ENCODE assay signal across 8 cellular contexts in the genomic region with DNA sequence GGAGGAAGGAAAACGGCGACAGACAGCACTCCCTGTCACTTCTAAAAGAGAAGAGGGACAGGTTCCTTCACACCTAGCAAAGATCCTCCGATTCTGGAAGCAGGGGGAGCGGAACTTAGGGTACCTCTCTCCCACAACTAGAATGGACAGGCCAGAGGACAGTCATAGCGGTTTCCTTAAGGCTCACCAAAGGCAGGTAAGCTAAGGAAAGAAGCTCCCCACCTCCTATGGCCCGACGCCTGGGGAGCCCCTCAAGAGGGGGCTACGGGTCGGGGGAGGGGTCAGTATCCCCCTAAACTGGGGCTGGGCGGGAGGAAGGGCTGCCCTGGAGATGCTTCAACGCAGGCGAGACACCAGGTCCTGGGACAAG. TPM values are rescaled to one million over a fixed set of nuclear protein-coding genes. Genes with fewer than 3 reads are reported as not detected.
DNase-seq lines count a peak whose midpoint lies in the region; ATAC-seq and TF ChIP-seq lines count a peak whose summit lies in the region.

No MANE protein-coding gene starts in this region.

- H3T11ph ChIP-seq in H9 (ENCODE audit: low read length) = no peak overlapping the region

- H3K27ac ChIP-seq in H9 (ENCODE audit: insufficient read length, low read depth, low read length) (no peak overlapping the region), right cardiac atrium (ENCODE audit: low read length) (peak overlapping the region; percentile 61)

- H2BK12ac ChIP-seq in H9 (ENCODE audit: insufficient read length, low read depth, low read length) = no peak overlapping the region

- H3K27ac Mint-ChIP-seq in H9 (peak overlapping the region; percentile 17 to 73 (median 62); a peak in 4 of 7 replicates), WTC11 (peak overlapping the region; percentile 91)
- H3K27ac Mint-ChIP-seq in stimulated activated memory B cell treated with anti-CD40 and anti-IgM and Interleukin-4, amounts not matched to agents 10 μg/mL and 1 μg/mL and 100 μg/mL, for 72 hours = peak overlapping the region; percentile 89

- peaks cover 15% of the 10 kb centered on the region for H3K23me2 ChIP-seq in H9 (ENCODE audit: insufficient read length, low read depth, low read length, poor library complexity, severe bottlenecking)

- no peak overlapping the region for H2AK5ac ChIP-seq in H9 (ENCODE audit: insufficient read length, low read length)

- H4K8ac ChIP-seq in H9 (replicated peaks; ENCODE audit: insufficient read length, low read depth, low read length) = no peak overlapping the region

- H3K36me3 Mint-ChIP-seq in H9 (ENCODE audit: insufficient read depth in 1 of 3, low read depth in 3 of 3) (peaks cover 0 to 6% (median 0%) of the 10 kb centered on the region in 3 experiments; a peak in 2 of 7 replicates), WTC11 (no peaks in the 10 kb centered on the region)
- peaks cover 6% of the 10 kb centered on the region for H3K36me3 Mint-ChIP-seq in stimulated activated memory B cell treated with anti-CD40 and anti-IgM and Interleukin-4, amounts not matched to agents 10 μg/mL and 1 μg/mL and 100 μg/mL, for 72 hours

- no peak overlapping the region for H3K14ac ChIP-seq in H9 (ENCODE audit: insufficient read depth, low read length)

- no peak overlapping the region for H3K4ac ChIP-seq in H9 (ENCODE audit: low read depth, low read length)

- no peak for ATAC-seq in WTC11
- peak; percentile 23 to 40 for ATAC-seq in right cardiac atrium
- peak; percentile 31 for ATAC-seq in stimulated activated memory B cell treated with anti-CD40 and anti-IgM and Interleukin-4, amounts not matched to agents 10 μg/mL and 1 μg/mL and 100 μg/mL, for 72 hours
- ATAC-seq in GM18505 (IDR thresholded peaks at IDR 0.05; ENCODE audit: unreplicated experiment) = no peak

- H4K5ac ChIP-seq in H9 (ENCODE audit: insufficient read length, low read depth, low read length) = no peak overlapping the region

- H2BK15ac ChIP-seq in H9 (ENCODE audit: low read depth, low read length) = no peak overlapping the region

- H3K27me3 ChIP-seq in H9 (ENCODE audit: insufficient read depth, low read length) (no peaks in the 10 kb centered on the region), right cardiac atrium (ENCODE audit: control insufficient read depth, insufficient read depth) (no peaks in the 10 kb centered on the region)

- POLR2A ChIA-PET in WTC11 (lab: Charles Lee) = interaction anchor here (0.8 kb wide), 1 partner anchor 16 kb away, joined by 3 read pairs; no protein-coding TSS in a partner anchor

- no peak overlapping the region for H2BK20ac ChIP-seq in H9 (ENCODE audit: low read depth, low read length, poor library complexity, severe bottlenecking)

- peaks cover 28 to 32% of the 10 kb centered on the region in 2 experiments for H3K4me1 Mint-ChIP-seq in H9
- H3K4me1 Mint-ChIP-seq in WTC11 = peaks cover 22% of the 10 kb centered on the region
- peaks cover 29% of the 10 kb centered on the region for H3K4me1 Mint-ChIP-seq in stimulated activated memory B cell treated with anti-CD40 and anti-IgM and Interleukin-4, amounts not matched to agents 10 μg/mL and 1 μg/mL and 100 μg/mL, for 72 hours

- H4K91ac ChIP-seq in H9 (ENCODE audit: insufficient read length, low read depth, low read length) = no peak overlapping the region

- no CpG with 5 or more reads among the region's 12 CpGs for WGBS in H9 (ENCODE audit: extremely low coverage, insufficient read length, low lambda C conversion rate)
- WGBS in right cardiac atrium = under 1% methylated on average over 12 of the region's 12 CpGs

- no peak overlapping the region for H2AFZ ChIP-seq in H9 (ENCODE audit: low read length)

- H3K4me3 Mint-ChIP-seq in H9 (peak overlapping the region; percentile 86 to 89), WTC11 (peak overlapping the region; percentile 91)
- H3K4me3 Mint-ChIP-seq in stimulated activated memory B cell treated with anti-CD40 and anti-IgM and Interleukin-4, amounts not matched to agents 10 μg/mL and 1 μg/mL and 100 μg/mL, for 72 hours = peak overlapping the region; percentile 85

- no peak overlapping the region for H3K56ac ChIP-seq in H9 (ENCODE audit: insufficient read length, low read depth, low read length)

- H3K9me3 ChIP-seq in H9 (ENCODE audit: control insufficient read depth, low read depth, low read length) (no peaks in the 10 kb centered on the region), right cardiac atrium (ENCODE audit: control insufficient read depth, low read length) (no peaks in the 10 kb centered on the region)

- peak overlapping the region; percentile 89 for H3K4me3 ChIP-seq in right cardiac atrium (ENCODE audit: low read length)

- DNase-seq in H9 (no peak), WTC11 (ENCODE audit: low spot score) (no peak), right cardiac atrium (no peak), NCI-H524 (lab: John Stamatoyannopoulos, UW) (no peak), inferior parietal cortex (ENCODE audit: extremely low spot score) (no peak)
- DNase-seq in stimulated activated CD4-positive, alpha-beta T cell treated with anti-CD3 and anti-CD28 coated beads, Interleukin-2, amount 100 ng/mL, for 24 hours = no peak

- H3K18ac ChIP-seq in H9 (ENCODE audit: insufficient read length, low read depth, low read length) = no peak overlapping the region

- TF ChIP-seq POLR2A in GM18505 (IDR thresholded peaks at IDR 0.05; ENCODE audit: borderline replicate concordance, extremely low read depth, insufficient read depth, insufficient read length) = no peak

- H3K23ac ChIP-seq in H9 (ENCODE audit: insufficient read length, low read depth, low read length) = no peak overlapping the region

- CTCF ChIA-PET in WTC11 (lab: Charles Lee) = interaction anchor here (0.6 to 1.2 kb wide), 6 partner anchors 8 to 373 kb away, joined by 3 to 4 read pairs (median 3); no protein-coding TSS in a partner anchor

- H3K27me3 Mint-ChIP-seq in H9 (ENCODE audit: low read depth) = no peaks in the 10 kb centered on the region
- H3K27me3 Mint-ChIP-seq in WTC11 (ENCODE audit: low read depth) = no peaks in the 10 kb centered on the region
- H3K27me3 Mint-ChIP-seq in stimulated activated memory B cell treated with anti-CD40 and anti-IgM and Interleukin-4, amounts not matched to agents 10 μg/mL and 1 μg/mL and 100 μg/mL, for 72 hours = no peaks in the 10 kb centered on the region

- peak overlapping the region; percentile 97 for H3K4me2 ChIP-seq in H9 (ENCODE audit: insufficient read depth, insufficient read length, low read length)

- intact Hi-C loops in right cardiac atrium (cut with DNase I) = no loop called here

- peaks cover 17% of the 10 kb centered on the region; the same call in 1 of the 2 replicates for H3K79me2 ChIP-seq in H9 (ENCODE audit: insufficient read depth, low read length)

- no peaks in the 10 kb centered on the region for H3K9me3 Mint-ChIP-seq in H9
- no peaks in the 10 kb centered on the region for H3K9me3 Mint-ChIP-seq in WTC11
- H3K9me3 Mint-ChIP-seq in stimulated activated memory B cell treated with anti-CD40 and anti-IgM and Interleukin-4, amounts not matched to agents 10 μg/mL and 1 μg/mL and 100 μg/mL, for 72 hours = no peaks in the 10 kb centered on the region

- H2BK120ac ChIP-seq in H9 (ENCODE audit: low read depth, low read length, poor library complexity, severe bottlenecking) = no peak overlapping the region

- no peak for TF ChIP-seq CTCF in H9 (conservative IDR thresholded peaks at IDR 0.05)
- TF ChIP-seq CTCF in WTC11 (IDR thresholded peaks at IDR 0.05) = no peak

- peak overlapping the region; percentile 83 for H3K9ac ChIP-seq in H9 (ENCODE audit: extremely low read depth, insufficient read length, low read length)

- H4K20me1 ChIP-seq in H9 (ENCODE audit: control insufficient read depth, insufficient read depth, insufficient read length) = no peaks in the 10 kb centered on the region

- H3K4me1 ChIP-seq in H9 (ENCODE audit: insufficient read depth, low read length) (no peaks in the 10 kb centered on the region; the same call in 1 of the 2 replicates), right cardiac atrium (ENCODE audit: control insufficient read depth, insufficient read depth, low read length) (peaks cover 8% of the 10 kb centered on the region)

- H2BK5ac ChIP-seq in H9 (ENCODE audit: insufficient read length, low read length) = no peak overlapping the region

- H3K79me1 ChIP-seq in H9 (ENCODE audit: insufficient read depth, low read depth, low read length, poor library complexity, severe bottlenecking) = peaks cover 2% of the 10 kb centered on the region

TF ChIP-seq in WTC11, 78 proteins besides CTCF, POLR2A, EP300 and RAD21 (continues in another document):
- TF ChIP-seq, protein P1, sequence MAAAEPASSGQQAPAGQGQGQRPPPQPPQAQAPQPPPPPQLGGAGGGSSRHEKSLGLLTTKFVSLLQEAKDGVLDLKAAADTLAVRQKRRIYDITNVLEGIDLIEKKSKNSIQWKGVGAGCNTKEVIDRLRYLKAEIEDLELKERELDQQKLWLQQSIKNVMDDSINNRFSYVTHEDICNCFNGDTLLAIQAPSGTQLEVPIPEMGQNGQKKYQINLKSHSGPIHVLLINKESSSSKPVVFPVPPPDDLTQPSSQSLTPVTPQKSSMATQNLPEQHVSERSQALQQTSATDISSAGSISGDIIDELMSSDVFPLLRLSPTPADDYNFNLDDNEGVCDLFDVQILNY (CRISPR knock-in tag; IDR thresholded peaks at IDR 0.05) = 0 out of 2 replicates have a peak, but pooled peaks have one; percentile 2

RNA-seq across cellular contexts. Expression of a gene that starts 0.3 kb away (rescaled TPM):
- 73.8 and 75.7 TPM in 2 replicates for total RNA-seq in H9 (2021)
- 74.3 to 84.8 TPM (median 84.1 TPM) in 3 replicates for total RNA-seq in WTC11 (2021)
- 10 to 100 TPM; 39.9 to 58.1 (median 53.8) TPM for total RNA-seq in right cardiac atrium
- polyA plus RNA-seq in right cardiac atrium = 55.0 TPM

RNA-seq across cellular contexts. Expression of a gene that starts 26.4 kb away (rescaled TPM):
- total RNA-seq in H9 (2021) (0.13 TPM in 1 of 2 replicates, not detected in the other), WTC11 (2021) (0.24 to 0.46 TPM (median 0.34 TPM) in 3 replicates), right cardiac atrium (under 1 TPM in 3 of 4 donors, not detected in 1; 0.06 to 0.28 (median 0.14) TPM)
- polyA plus RNA-seq in right cardiac atrium = 0.14 TPM

RNA-seq across cellular contexts. Expression of a gene that starts 30.8 kb away (rescaled TPM):
- total RNA-seq in H9 (2021) (not detected in 2 replicates), WTC11 (2021) (not detected in 3 replicates), right cardiac atrium (not detected)
- polyA plus RNA-seq in right cardiac atrium = not detected

RNA-seq across cellular contexts. Expression of a gene that starts 31.9 kb away (rescaled TPM):
- total RNA-seq in H9 (2021) (0.15 and 0.18 TPM in 2 replicates), WTC11 (2021) (0.30 to 0.57 TPM (median 0.46 TPM) in 3 replicates), right cardiac atrium (under 1 TPM in 3 of 4 donors, not detected in 1; 0.20 to 0.21 (median 0.20) TPM)
- polyA plus RNA-seq in right cardiac atrium = 0.18 TPM

RNA-seq across cellular contexts. Expression of a gene that starts 33.3 kb away (rescaled TPM):
- total RNA-seq in H9 (2021) (39.1 and 43.5 TPM in 2 replicates), WTC11 (2021) (44.8 to 54.0 TPM (median 52.7 TPM) in 3 replicates), right cardiac atrium (10 to 100 TPM; 15.8 to 32.4 (median 23.3) TPM)
- polyA plus RNA-seq in right cardiac atrium = 30.1 TPM

Comparison
In these comparisons a context has a peak if more than half of its experiments do, and no peak if none do; other contexts are left out.
1. ATAC-seq: peak in right cardiac atrium (2 of 2) and stimulated activated memory B cell treated with anti-CD40 and anti-IgM and Interleukin-4, amounts not matched to agents 10 μg/mL and 1 μg/mL and 100 μg/mL, for 72 hours (single experiment); none in WTC11 (single experiment) and GM18505 (single experiment).
2. Peak in every context shown above with its lines, with median percentiles within 50 percentile points of each other: H3K27ac Mint-ChIP-seq and H3K4me3 Mint-ChIP-seq.